11 cellular contexts compared by ENCODE assay signal in the genomic region with DNA sequence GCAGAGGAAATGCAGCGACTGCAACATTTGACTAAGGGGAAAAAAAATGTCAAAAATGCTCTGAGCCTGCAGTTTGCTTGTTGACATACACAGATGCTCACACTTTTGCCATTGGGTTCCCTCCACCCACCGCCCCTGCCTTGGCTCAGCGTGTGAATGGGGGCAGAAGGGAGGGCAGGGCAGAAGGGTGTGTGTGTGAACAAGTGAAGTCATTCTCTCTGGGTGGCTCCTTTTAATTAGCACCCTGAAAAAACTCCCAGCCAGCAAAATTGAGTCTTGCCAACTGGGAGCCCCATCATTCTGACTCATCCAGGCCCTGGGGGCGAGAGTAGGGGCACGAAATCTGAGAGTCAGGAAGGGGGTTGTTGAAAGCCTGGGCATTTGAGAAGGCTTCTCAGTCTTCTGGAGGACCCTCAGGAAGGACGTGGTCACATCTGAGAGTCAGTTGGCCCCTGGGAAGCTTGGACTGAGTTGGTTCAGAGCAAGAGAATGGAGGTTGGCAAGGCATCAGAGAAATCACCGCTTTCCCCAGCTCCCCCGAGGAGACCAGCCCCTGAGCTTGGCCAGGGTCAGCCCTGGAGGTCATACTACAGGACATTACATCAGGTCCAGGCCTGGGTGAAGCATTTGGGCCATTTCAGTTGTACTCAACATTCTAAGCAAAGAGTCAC. TPM values are rescaled to one million over a fixed set of nuclear protein-coding genes. Genes with fewer than 3 reads are reported as not detected.
DNase-seq lines count a peak whose midpoint lies in the region; ATAC-seq and TF ChIP-seq lines count a peak whose summit lies in the region.
"Had no signal": no experiment of that assay in that cellular context is flagged by ENCODE, and none has a peak within 500 bp of the region (broad histone marks: within the 10 kb centered on the region; RNA-seq: fewer than 3 reads in every experiment).

No MANE protein-coding gene starts in this region.

- H3K4me1 Mint-ChIP-seq in progenitor cell of endocrine pancreas (ENCODE audit: low read depth), result peaks cover 16% of the 10 kb centered on the region

- WGBS in hepatocyte (ENCODE audit: low lambda C conversion rate, missing lambda C conversion rate), result 62% methylated on average over 8 of the region's 8 CpGs

- no peaks in the 10 kb centered on the region for H3K9me3 Mint-ChIP-seq in progenitor cell of endocrine pancreas (ENCODE audit: low read depth)
- H3K9me3 Mint-ChIP-seq: activated naive CD8-positive, alpha-beta T cell treated with anti-CD3 and anti-CD28 coated beads, Interleukin-2, amount 10 ng/mL, durations not matched to agents 7 days and 5 days; T-cell had no signal

- no peak overlapping the region for H2AFZ ChIP-seq in hepatocyte
- H2AFZ ChIP-seq: parathyroid adenoma had no signal

- no peak overlapping the region for H3K4me3 ChIP-seq in hepatocyte

- H3K4me2 ChIP-seq in hepatocyte, result no peak overlapping the region

- no peaks in the 10 kb centered on the region for H3K9me3 ChIP-seq in hepatocyte (ENCODE audit: low read depth)

- no peak overlapping the region for H3K4me3 Mint-ChIP-seq in progenitor cell of endocrine pancreas (ENCODE audit: low read depth)
- H3K4me3 Mint-ChIP-seq: activated naive CD8-positive, alpha-beta T cell treated with anti-CD3 and anti-CD28 coated beads, Interleukin-2, amount 10 ng/mL, durations not matched to agents 7 days and 5 days had no signal

- H3K27me3 ChIP-seq in hepatocyte, result no peaks in the 10 kb centered on the region

- peaks cover 43% of the 10 kb centered on the region for H3K4me1 ChIP-seq in hepatocyte (ENCODE audit: insufficient read depth)

- peak overlapping the region; percentile 91 for H3K27ac ChIP-seq in hepatocyte
- peak overlapping the region; percentile 38 for H3K27ac ChIP-seq in temporal lobe (ENCODE audit: low read depth, low read length)
- H3K27ac ChIP-seq: parathyroid adenoma had no signal

- no peaks in the 10 kb centered on the region for H4K20me1 ChIP-seq in hepatocyte (ENCODE audit: insufficient read depth, poor library complexity, severe bottlenecking)

- DNase-seq in HCEC 1CT (peak; percentile 69), amniotic stem cell (lab: John Stamatoyannopoulos, UW) (peak; percentile 69), hepatocyte (ENCODE audit: low spot score) (peak; percentile 58), NCI-H345 (lab: John Stamatoyannopoulos, UW) (no peak), progenitor cell of endocrine pancreas (ENCODE audit: low spot score, unreplicated experiment) (no peak)
- DNase-seq in activated T-cell treated with anti-CD3 and anti-CD28 coated beads, Interleukin-2, amount 50 U/mL, for 48 hours, result no peak
- DNase-seq: activated naive CD8-positive, alpha-beta T cell treated with anti-CD3 and anti-CD28 coated beads, Interleukin-2, amount 10 ng/mL, durations not matched to agents 7 days and 5 days had no signal

- no peak for TF ChIP-seq CTCF in hepatocyte (IDR thresholded peaks at IDR 0.05; ENCODE audit: poor library complexity)
- TF ChIP-seq CTCF in progenitor cell of endocrine pancreas (IDR thresholded peaks at IDR 0.05; ENCODE audit: unreplicated experiment), result no peak

- no peak for ATAC-seq in HG02981 (IDR thresholded peaks at IDR 0.05; ENCODE audit: unreplicated experiment)

- H3K9me2 ChIP-seq in hepatocyte (replicated peaks; ENCODE audit: insufficient read depth), result no peaks in the 10 kb centered on the region

- H3K27me3 Mint-ChIP-seq in progenitor cell of endocrine pancreas, result peaks cover 51% of the 10 kb centered on the region
- H3K27me3 Mint-ChIP-seq: T-cell had no signal

- no peaks in the 10 kb centered on the region for H3K36me3 ChIP-seq in hepatocyte (replicated peaks; ENCODE audit: insufficient read depth, low read depth)

- H3K36me3 Mint-ChIP-seq in progenitor cell of endocrine pancreas (ENCODE audit: insufficient read depth), result no peaks in the 10 kb centered on the region
- H3K36me3 Mint-ChIP-seq: activated naive CD8-positive, alpha-beta T cell treated with anti-CD3 and anti-CD28 coated beads, Interleukin-2, amount 10 ng/mL, durations not matched to agents 7 days and 5 days; T-cell had no signal

- H3K79me2 ChIP-seq in hepatocyte, result no peaks in the 10 kb centered on the region
- H3K79me2 ChIP-seq: parathyroid adenoma had no signal

- no peak overlapping the region for H3K27ac Mint-ChIP-seq in progenitor cell of endocrine pancreas
- H3K27ac Mint-ChIP-seq: activated naive CD8-positive, alpha-beta T cell treated with anti-CD3 and anti-CD28 coated beads, Interleukin-2, amount 10 ng/mL, durations not matched to agents 7 days and 5 days had no signal

RNA-seq across cellular contexts. Expression of a gene that starts 22.6 kb away (rescaled TPM):
- total RNA-seq in hepatocyte (0.08 TPM in 1 of 2 replicates, not detected in the other), temporal lobe (not detected), progenitor cell of endocrine pancreas (not detected in 2 replicates)
- polyA plus RNA-seq in hepatocyte, result not detected in 2 replicates
- total RNA-seq: activated naive CD8-positive, alpha-beta T cell treated with anti-CD3 and anti-CD28 coated beads, Interleukin-2, amount 10 ng/mL, durations not matched to agents 7 days and 5 days; T-cell had no signal

RNA-seq across cellular contexts. Expression of a gene that starts 33.5 kb away (rescaled TPM):
- total RNA-seq in hepatocyte (1,376 and 1,381 TPM in 2 replicates), temporal lobe (0.25 TPM), progenitor cell of endocrine pancreas (1,180 and 1,246 TPM in 2 replicates)
- 2,058 and 2,283 TPM in 2 replicates for polyA plus RNA-seq in hepatocyte

RNA-seq across cellular contexts. Expression of a gene that starts 37.3 kb away (rescaled TPM):
- total RNA-seq in hepatocyte (0.07 TPM in 1 of 2 replicates, not detected in the other), temporal lobe (not detected), progenitor cell of endocrine pancreas (not detected in 2 replicates)
- polyA plus RNA-seq in hepatocyte, result 0.44 TPM in 1 of 2 replicates, not detected in the other
- total RNA-seq: activated naive CD8-positive, alpha-beta T cell treated with anti-CD3 and anti-CD28 coated beads, Interleukin-2, amount 10 ng/mL, durations not matched to agents 7 days and 5 days had no signal

RNA-seq across cellular contexts. Expression of a gene that starts 57.5 kb away (rescaled TPM):
- total RNA-seq in hepatocyte, result 8.7 and 9.6 TPM in 2 replicates
- 4.2 and 7.2 TPM in 2 replicates for polyA plus RNA-seq in hepatocyte
- total RNA-seq in temporal lobe, result not detected
- total RNA-seq in progenitor cell of endocrine pancreas, result 0.29 and 0.38 TPM in 2 replicates
- total RNA-seq: activated naive CD8-positive, alpha-beta T cell treated with anti-CD3 and anti-CD28 coated beads, Interleukin-2, amount 10 ng/mL, durations not matched to agents 7 days and 5 days; T-cell had no signal

Comparison
In these comparisons a context has a peak if more than half of its experiments do, and no peak if none do; other contexts are left out.
1. DNase-seq: peak in HCEC 1CT (single experiment), amniotic stem cell (single experiment) and hepatocyte (single experiment); none in NCI-H345 (single experiment), activated T-cell treated with anti-CD3 and anti-CD28 coated beads, Interleukin-2, amount 50 U/mL, for 48 hours (0 of 2) and progenitor cell of endocrine pancreas (single experiment).
2. RNA of a gene that starts 33.5 kb away (total RNA-seq): 1,376 to 1,381 TPM in hepatocyte and 1,180 to 1,246 TPM in progenitor cell of endocrine pancreas; 0.25 TPM in temporal lobe (single experiment); every median in the first group is over 100 times any median in the second.